Comparison of ENCODE assay signal across 19 cellular contexts in the genomic region with DNA sequence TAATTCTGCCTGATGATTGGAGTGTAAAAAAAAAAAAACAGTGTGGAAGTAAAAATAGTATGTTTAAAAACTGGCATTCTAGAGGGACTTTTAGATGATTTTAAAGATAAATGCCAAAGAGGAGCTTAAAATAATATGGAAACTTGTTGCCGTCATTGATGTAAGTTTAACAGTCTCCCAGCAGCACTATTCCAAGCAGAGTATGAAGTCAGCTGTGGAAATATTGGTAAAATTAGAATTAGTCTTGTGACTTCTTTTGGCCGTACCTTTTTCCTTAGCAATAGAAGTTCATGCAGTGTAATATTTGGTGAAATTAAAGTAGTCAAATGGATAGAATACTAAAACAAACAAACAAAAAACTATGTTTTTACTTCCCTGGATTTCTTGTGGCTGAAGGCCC.
DNase-seq lines count a peak whose midpoint lies in the region; ATAC-seq and TF ChIP-seq lines count a peak whose summit lies in the region.
"Had no signal": no experiment of that assay in that cellular context is flagged by ENCODE, and none has a peak within 500 bp of the region (broad histone marks: within the 10 kb centered on the region; RNA-seq: fewer than 3 reads in every experiment).

No MANE protein-coding gene starts in this region.

- H3K27me3 ChIP-seq in adipocyte (replicated peaks; ENCODE audit: control insufficient read depth, insufficient read depth, low read length) (no peaks in the 10 kb centered on the region), aorta (ENCODE audit: control insufficient read depth in 1 of 2, insufficient read depth in 2 of 2, low read length in 1 of 2) (no peaks in the 10 kb centered on the region)
- H3K27me3 ChIP-seq: Peyer's patch had no signal

- H3K4me1 Mint-ChIP-seq in chondrocyte (ENCODE audit: low read depth) (peaks cover 26% of the 10 kb centered on the region), nephron progenitor cell (no peaks in the 10 kb centered on the region)
- H3K4me1 Mint-ChIP-seq: CD14-positive monocyte had no signal

- H3K4me3 ChIP-seq in adipocyte (ENCODE audit: low read length): peak overlapping the region; percentile 51
- H3K4me3 ChIP-seq in aorta (ENCODE audit: low read length in 2 of 2): peak overlapping the region in 1 of 2 donors; percentile 34
- H3K4me3 ChIP-seq: Peyer's patch, SK-N-MC had no signal

- no peak overlapping the region for H3K9ac ChIP-seq in adipocyte (ENCODE audit: low read length)

- 4 to 10% methylated on average over 2 of the region's 2 CpGs for WGBS in aorta, 2 donors

- H3K9me3 ChIP-seq in adipocyte (ENCODE audit: control insufficient read depth, low read length) (no peaks in the 10 kb centered on the region), aorta (ENCODE audit: control insufficient read depth, low read length) (no peaks in the 10 kb centered on the region)
- H3K9me3 ChIP-seq: Peyer's patch had no signal

- no peak for TF ChIP-seq CTCF in chondrocyte (IDR thresholded peaks at IDR 0.05)
- no peak for TF ChIP-seq CTCF in nephron progenitor cell (IDR thresholded peaks at IDR 0.05)

- ATAC-seq in aorta (ENCODE audit: low FRiP score): peak; percentile 82
- no peak for ATAC-seq in HG03108 (IDR thresholded peaks at IDR 0.05; ENCODE audit: unreplicated experiment)

- H3K27me3 Mint-ChIP-seq in chondrocyte (ENCODE audit: low read depth) (no peaks in the 10 kb centered on the region), nephron progenitor cell (ENCODE audit: low read depth, poor library complexity) (peaks cover 3% of the 10 kb centered on the region)

- H3K36me3 ChIP-seq in adipocyte (ENCODE audit: control insufficient read depth, insufficient read depth, low read length, severe bottlenecking): no peaks in the 10 kb centered on the region
- no peaks in the 10 kb centered on the region for H3K36me3 ChIP-seq in aorta (ENCODE audit: control insufficient read depth in 1 of 2, insufficient read depth in 2 of 2, low read length in 1 of 2)
- H3K36me3 ChIP-seq: Peyer's patch had no signal

- H3K4me3 Mint-ChIP-seq in chondrocyte (ENCODE audit: unreplicated experiment) (peak overlapping the region; percentile 31), nephron progenitor cell (no peak overlapping the region)
- H3K4me3 Mint-ChIP-seq: CD14-positive monocyte had no signal

- peak overlapping the region; percentile 83 for H3K27ac Mint-ChIP-seq in chondrocyte (ENCODE audit: unreplicated experiment)
- H3K27ac Mint-ChIP-seq in nephron progenitor cell: peak overlapping the region; percentile 46
- H3K27ac Mint-ChIP-seq: CD14-positive monocyte had no signal

- intact Hi-C loops in aorta (cut with DNase I): no loop called here

- DNase-seq in adipocyte (ENCODE audit: low read depth) (no peak), chondrocyte (ENCODE audit: low spot score) (no peak), nephron progenitor cell (no peak), aorta (no peak), NCI-H1105 treated with DMSO at 0.1 percent for 48 hours (lab: John Stamatoyannopoulos, UW) (no peak), kidney glomerular epithelial cell (lab: John Stamatoyannopoulos, UW) (no peak)
- DNase-seq: GDM1; GOT3; MM.1S; NCI-H1092; NCI-H146; NCI-H2029 treated with DMSO at 0.1 percent for 48 hours; NCI-H2171; NCI-H748 treated with DMSO at 0.1 percent for 48 hours; NK-92 treated with Interleukin-12 subunit alpha and Interleukin-12 subunit beta, amount 100 ng/mL, for 24 hours; Peyer's patch had no signal

- no peaks in the 10 kb centered on the region for H3K9me3 Mint-ChIP-seq in chondrocyte (ENCODE audit: low read depth)
- peaks cover 14% of the 10 kb centered on the region for H3K9me3 Mint-ChIP-seq in nephron progenitor cell

- H3K4me1 ChIP-seq in adipocyte (ENCODE audit: control insufficient read depth, insufficient read depth, low read length) (peaks cover 16% of the 10 kb centered on the region), aorta (ENCODE audit: control insufficient read depth in 1 of 2, insufficient read depth in 2 of 2, low read length in 2 of 2) (peaks cover under 1 to 2% of the 10 kb centered on the region in 2 donors)
- H3K4me1 ChIP-seq: Peyer's patch had no signal

- H3K36me3 Mint-ChIP-seq in chondrocyte (ENCODE audit: low read depth) (peaks cover 3% of the 10 kb centered on the region), nephron progenitor cell (ENCODE audit: low read depth) (peaks cover 19% of the 10 kb centered on the region)

- no peak overlapping the region for H3K27ac ChIP-seq in aorta (ENCODE audit: low read depth in 1 of 2, low read length in 2 of 2)
- H3K27ac ChIP-seq: Peyer's patch, SK-N-MC had no signal
